Comparison of ENCODE assay signal across 3 cellular contexts in the genomic region with DNA sequence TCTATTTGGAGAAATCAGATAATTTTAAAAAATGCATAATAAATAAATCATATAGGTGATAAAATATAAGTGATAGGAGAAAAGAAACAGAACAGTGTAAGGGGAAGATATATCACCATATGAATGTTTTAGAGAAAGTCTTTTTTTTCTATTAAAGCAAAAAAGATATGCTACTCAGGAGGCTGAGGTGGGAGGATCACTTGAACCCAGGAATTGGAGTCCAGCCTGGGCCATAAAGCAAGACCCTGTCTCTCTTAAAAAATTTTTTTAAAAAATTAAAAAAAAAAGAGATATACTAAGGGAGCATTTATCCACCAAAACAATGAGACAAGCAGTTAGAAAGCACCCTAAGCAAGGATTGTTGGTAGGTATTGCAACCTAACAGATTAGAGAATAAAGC.
TF ChIP-seq lines count a peak whose summit lies in the region.

No MANE protein-coding gene starts in this region.

TF ChIP-seq in SK-N-SH, 30 proteins besides CTCF, POLR2A, EP300 and RAD21:
- TF ChIP-seq MEF2A (IDR thresholded peaks at IDR 0.05; ENCODE audit: borderline replicate concordance, low read depth) = no peak
- TF ChIP-seq CHD2 (IDR thresholded peaks at IDR 0.05; ENCODE audit: low read length, partially characterized antibody) = no peak
- TF ChIP-seq, protein P1, sequence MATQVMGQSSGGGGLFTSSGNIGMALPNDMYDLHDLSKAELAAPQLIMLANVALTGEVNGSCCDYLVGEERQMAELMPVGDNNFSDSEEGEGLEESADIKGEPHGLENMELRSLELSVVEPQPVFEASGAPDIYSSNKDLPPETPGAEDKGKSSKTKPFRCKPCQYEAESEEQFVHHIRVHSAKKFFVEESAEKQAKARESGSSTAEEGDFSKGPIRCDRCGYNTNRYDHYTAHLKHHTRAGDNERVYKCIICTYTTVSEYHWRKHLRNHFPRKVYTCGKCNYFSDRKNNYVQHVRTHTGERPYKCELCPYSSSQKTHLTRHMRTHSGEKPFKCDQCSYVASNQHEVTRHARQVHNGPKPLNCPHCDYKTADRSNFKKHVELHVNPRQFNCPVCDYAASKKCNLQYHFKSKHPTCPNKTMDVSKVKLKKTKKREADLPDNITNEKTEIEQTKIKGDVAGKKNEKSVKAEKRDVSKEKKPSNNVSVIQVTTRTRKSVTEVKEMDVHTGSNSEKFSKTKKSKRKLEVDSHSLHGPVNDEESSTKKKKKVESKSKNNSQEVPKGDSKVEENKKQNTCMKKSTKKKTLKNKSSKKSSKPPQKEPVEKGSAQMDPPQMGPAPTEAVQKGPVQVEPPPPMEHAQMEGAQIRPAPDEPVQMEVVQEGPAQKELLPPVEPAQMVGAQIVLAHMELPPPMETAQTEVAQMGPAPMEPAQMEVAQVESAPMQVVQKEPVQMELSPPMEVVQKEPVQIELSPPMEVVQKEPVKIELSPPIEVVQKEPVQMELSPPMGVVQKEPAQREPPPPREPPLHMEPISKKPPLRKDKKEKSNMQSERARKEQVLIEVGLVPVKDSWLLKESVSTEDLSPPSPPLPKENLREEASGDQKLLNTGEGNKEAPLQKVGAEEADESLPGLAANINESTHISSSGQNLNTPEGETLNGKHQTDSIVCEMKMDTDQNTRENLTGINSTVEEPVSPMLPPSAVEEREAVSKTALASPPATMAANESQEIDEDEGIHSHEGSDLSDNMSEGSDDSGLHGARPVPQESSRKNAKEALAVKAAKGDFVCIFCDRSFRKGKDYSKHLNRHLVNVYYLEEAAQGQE (IDR thresholded peaks at IDR 0.05; ENCODE audit: low read depth, low read length) = no peak
- no peak for TF ChIP-seq ELF1 (IDR thresholded peaks at IDR 0.05)
- no peak for TF ChIP-seq MXI1 (IDR thresholded peaks at IDR 0.05; ENCODE audit: low read depth, low read length)

TF ChIP-seq in SK-N-SH treated with all-trans-retinoic acid at 6 μM for 48 hours, 23 proteins besides CTCF, POLR2A, EP300 and RAD21 (continues in another document):
- TF ChIP-seq CSDC2 (CRISPR knock-in tag; IDR thresholded peaks at IDR 0.05) = no peak
- TF ChIP-seq ESRRG (CRISPR knock-in tag; IDR thresholded peaks at IDR 0.05) = no peak
- no peak for TF ChIP-seq GLIS3 (CRISPR knock-in tag; IDR thresholded peaks at IDR 0.05)
- TF ChIP-seq OSR1 (CRISPR knock-in tag; IDR thresholded peaks at IDR 0.05) = no peak
- TF ChIP-seq ZFP30 (CRISPR knock-in tag; IDR thresholded peaks at IDR 0.05) = no peak
- no peak for TF ChIP-seq BACH2 (CRISPR knock-in tag; IDR thresholded peaks at IDR 0.05; ENCODE audit: borderline replicate concordance)
- TF ChIP-seq ZNF565 (CRISPR knock-in tag; conservative IDR thresholded peaks at IDR 0.05; ENCODE audit: low read depth) = no peak
- TF ChIP-seq POU6F1 (CRISPR knock-in tag; IDR thresholded peaks at IDR 0.05; ENCODE audit: borderline replicate concordance, low read depth) = no peak
- no peak for TF ChIP-seq TSHZ2 (CRISPR knock-in tag; IDR thresholded peaks at IDR 0.05)
- TF ChIP-seq, protein P2, sequence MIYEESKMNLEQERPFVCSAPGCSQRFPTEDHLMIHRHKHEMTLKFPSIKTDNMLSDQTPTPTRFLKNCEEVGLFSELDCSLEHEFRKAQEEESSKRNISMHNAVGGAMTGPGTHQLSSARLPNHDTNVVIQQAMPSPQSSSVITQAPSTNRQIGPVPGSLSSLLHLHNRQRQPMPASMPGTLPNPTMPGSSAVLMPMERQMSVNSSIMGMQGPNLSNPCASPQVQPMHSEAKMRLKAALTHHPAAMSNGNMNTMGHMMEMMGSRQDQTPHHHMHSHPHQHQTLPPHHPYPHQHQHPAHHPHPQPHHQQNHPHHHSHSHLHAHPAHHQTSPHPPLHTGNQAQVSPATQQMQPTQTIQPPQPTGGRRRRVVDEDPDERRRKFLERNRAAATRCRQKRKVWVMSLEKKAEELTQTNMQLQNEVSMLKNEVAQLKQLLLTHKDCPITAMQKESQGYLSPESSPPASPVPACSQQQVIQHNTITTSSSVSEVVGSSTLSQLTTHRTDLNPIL (CRISPR knock-in tag; IDR thresholded peaks at IDR 0.05; ENCODE audit: low read depth) = no peak
- no peak for TF ChIP-seq TCF4 (CRISPR knock-in tag; IDR thresholded peaks at IDR 0.05; ENCODE audit: borderline replicate concordance)
- no peak for TF ChIP-seq TOX (CRISPR knock-in tag; IDR thresholded peaks at IDR 0.05; ENCODE audit: borderline replicate concordance)
- TF ChIP-seq SNAI2 (CRISPR knock-in tag; IDR thresholded peaks at IDR 0.05) = no peak
- no peak for TF ChIP-seq PATZ1 (CRISPR knock-in tag; IDR thresholded peaks at IDR 0.05; ENCODE audit: borderline replicate concordance)
- no peak for TF ChIP-seq ZC3H10 (CRISPR knock-in tag; IDR thresholded peaks at IDR 0.05)
- no peak for TF ChIP-seq ISL1 (CRISPR knock-in tag; IDR thresholded peaks at IDR 0.05)
- no peak for TF ChIP-seq ARNTL (CRISPR knock-in tag; IDR thresholded peaks at IDR 0.05; ENCODE audit: borderline replicate concordance, low read depth)

TF ChIP-seq in K562, 482 proteins besides CTCF, POLR2A, EP300 and RAD21:
- TF ChIP-seq RBM25 (IDR thresholded peaks at IDR 0.05; ENCODE audit: low read depth, low read length, severe bottlenecking) (peak; percentile 51), NKRF (IDR thresholded peaks at IDR 0.05; ENCODE audit: borderline replicate concordance) (no peak), MAX (CRISPR knock-in tag; IDR thresholded peaks at IDR 0.05) (no peak), JUND (IDR thresholded peaks at IDR 0.05; ENCODE audit: borderline replicate concordance, low read depth, low read length) (no peak), JUND (tag; IDR thresholded peaks at IDR 0.05; ENCODE audit: borderline replicate concordance, low read depth, low read length) (no peak), TCF7L2 (IDR thresholded peaks at IDR 0.05; ENCODE audit: low read depth, low read length) (no peak), GTF2F1 (IDR thresholded peaks at IDR 0.05; ENCODE audit: low read depth, low read length) (no peak), CHAMP1 (IDR thresholded peaks at IDR 0.05) (0 out of 2 replicates have a peak, but pooled peaks have one; percentile 1), ZNF121 (CRISPR knock-in tag; conservative IDR thresholded peaks at IDR 0.05) (peak; percentile 72)
TF ChIP-seq in K562: peak in this region for 3.
